11 cellular contexts compared by ENCODE assay signal in genomic region chr15:75712668-75713337, GRCh38. TPM values are rescaled to one million over a fixed set of nuclear protein-coding genes. Genes with fewer than 3 reads are reported as not detected.
A peak's percentile ranks its signal among the peaks of the same experiment; 100 is the strongest.
DNase-seq lines count a peak whose midpoint lies in the region; ATAC-seq and TF ChIP-seq lines count a peak whose summit lies in the region.
"Had no signal": no experiment of that assay in that cellular context is flagged by ENCODE, and none has a peak within 500 bp of the region (broad histone marks: within the 10 kb centered on the region; RNA-seq: fewer than 3 reads in every experiment).

A gene with protein sequence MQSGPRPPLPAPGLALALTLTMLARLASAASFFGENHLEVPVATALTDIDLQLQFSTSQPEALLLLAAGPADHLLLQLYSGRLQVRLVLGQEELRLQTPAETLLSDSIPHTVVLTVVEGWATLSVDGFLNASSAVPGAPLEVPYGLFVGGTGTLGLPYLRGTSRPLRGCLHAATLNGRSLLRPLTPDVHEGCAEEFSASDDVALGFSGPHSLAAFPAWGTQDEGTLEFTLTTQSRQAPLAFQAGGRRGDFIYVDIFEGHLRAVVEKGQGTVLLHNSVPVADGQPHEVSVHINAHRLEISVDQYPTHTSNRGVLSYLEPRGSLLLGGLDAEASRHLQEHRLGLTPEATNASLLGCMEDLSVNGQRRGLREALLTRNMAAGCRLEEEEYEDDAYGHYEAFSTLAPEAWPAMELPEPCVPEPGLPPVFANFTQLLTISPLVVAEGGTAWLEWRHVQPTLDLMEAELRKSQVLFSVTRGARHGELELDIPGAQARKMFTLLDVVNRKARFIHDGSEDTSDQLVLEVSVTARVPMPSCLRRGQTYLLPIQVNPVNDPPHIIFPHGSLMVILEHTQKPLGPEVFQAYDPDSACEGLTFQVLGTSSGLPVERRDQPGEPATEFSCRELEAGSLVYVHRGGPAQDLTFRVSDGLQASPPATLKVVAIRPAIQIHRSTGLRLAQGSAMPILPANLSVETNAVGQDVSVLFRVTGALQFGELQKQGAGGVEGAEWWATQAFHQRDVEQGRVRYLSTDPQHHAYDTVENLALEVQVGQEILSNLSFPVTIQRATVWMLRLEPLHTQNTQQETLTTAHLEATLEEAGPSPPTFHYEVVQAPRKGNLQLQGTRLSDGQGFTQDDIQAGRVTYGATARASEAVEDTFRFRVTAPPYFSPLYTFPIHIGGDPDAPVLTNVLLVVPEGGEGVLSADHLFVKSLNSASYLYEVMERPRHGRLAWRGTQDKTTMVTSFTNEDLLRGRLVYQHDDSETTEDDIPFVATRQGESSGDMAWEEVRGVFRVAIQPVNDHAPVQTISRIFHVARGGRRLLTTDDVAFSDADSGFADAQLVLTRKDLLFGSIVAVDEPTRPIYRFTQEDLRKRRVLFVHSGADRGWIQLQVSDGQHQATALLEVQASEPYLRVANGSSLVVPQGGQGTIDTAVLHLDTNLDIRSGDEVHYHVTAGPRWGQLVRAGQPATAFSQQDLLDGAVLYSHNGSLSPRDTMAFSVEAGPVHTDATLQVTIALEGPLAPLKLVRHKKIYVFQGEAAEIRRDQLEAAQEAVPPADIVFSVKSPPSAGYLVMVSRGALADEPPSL (N-terminal part only) (minus strand): TSS chr15:75712848. CDS start chr15:75712755, 93 bp downstream.

- ATAC-seq in GM21526 (IDR thresholded peaks at IDR 0.05; ENCODE audit: low FRiP score, unreplicated experiment), result no peak

- peak within 1 kb of the TSS; percentile 86 to 92 for H3K4me3 ChIP-seq in tibial artery

- H3K4me3 Mint-ChIP-seq in activated naive CD4-positive, alpha-beta T cell treated with anti-CD3 and anti-CD28 coated beads for 36 hours, result no peak within 1 kb of the TSS
- H3K4me3 Mint-ChIP-seq: activated naive CD4-positive, alpha-beta T cell treated with anti-CD3 and anti-CD28 coated beads, Interleukin-2, amount 50 U/mL, for 24 hours had no signal

- CTCF ChIA-PET in activated naive CD4-positive, alpha-beta T cell treated with anti-CD3 and anti-CD28 coated beads for 36 hours (lab: Charles Lee), result no interaction called here

- H3K9me3 Mint-ChIP-seq in activated naive CD4-positive, alpha-beta T cell treated with anti-CD3 and anti-CD28 coated beads for 36 hours, result no peaks in the 10 kb centered on the region
- H3K9me3 Mint-ChIP-seq: activated naive CD4-positive, alpha-beta T cell treated with anti-CD3 and anti-CD28 coated beads, Interleukin-2, amount 50 U/mL, for 24 hours had no signal

- peaks cover 0 to 57% (median 44%) of the 10 kb centered on the region in 4 donors for H3K4me1 ChIP-seq in tibial artery

- no peaks in the 10 kb centered on the region for H3K36me3 Mint-ChIP-seq in activated naive CD4-positive, alpha-beta T cell treated with anti-CD3 and anti-CD28 coated beads for 36 hours (ENCODE audit: low read depth)
- H3K36me3 Mint-ChIP-seq: activated naive CD4-positive, alpha-beta T cell treated with anti-CD3 and anti-CD28 coated beads, Interleukin-2, amount 50 U/mL, for 24 hours had no signal

- H3K27ac ChIP-seq in caudate nucleus (ENCODE audit: low read depth, low read length) (peak within 1 kb of the TSS; percentile 8), tibial artery (peak within 1 kb of the TSS; percentile 95 to 98)
- H3K27ac ChIP-seq: 22Rv1, HL-60 had no signal

- H3K4me1 Mint-ChIP-seq in activated naive CD4-positive, alpha-beta T cell treated with anti-CD3 and anti-CD28 coated beads for 36 hours (ENCODE audit: low read depth), result no peaks in the 10 kb centered on the region
- H3K4me1 Mint-ChIP-seq: activated naive CD4-positive, alpha-beta T cell treated with anti-CD3 and anti-CD28 coated beads, Interleukin-2, amount 50 U/mL, for 24 hours had no signal

- H3K36me3 ChIP-seq in tibial artery, result peaks cover 0 to 9% (median 0%) of the 10 kb centered on the region in 3 donors

- intact Hi-C loops in tibial artery (cut with DNase I; ENCODE audit: low total_unique reads), result no loop called here
- intact Hi-C loops in activated naive CD4-positive, alpha-beta T cell treated with anti-CD3 and anti-CD28 coated beads for 36 hours (cut with micrococcal nuclease), result no loop called here

- H3K9me3 ChIP-seq in tibial artery, result no peaks in the 10 kb centered on the region

- DNase-seq in DMS53 (lab: John Stamatoyannopoulos, UW) (peak; percentile 62), DMS53 treated with DMSO at 0.1 percent for 48 hours (lab: John Stamatoyannopoulos, UW; ENCODE audit: unreplicated experiment) (no peak), caudate nucleus (lab: John Stamatoyannopoulos, UW) (no peak), left kidney (ENCODE audit: low read depth, low spot score) (peak; percentile 93), tibial artery (peak; percentile 61 to 91), NCI-H1930 (lab: John Stamatoyannopoulos, UW) (no peak)
- no peak for DNase-seq in activated naive CD4-positive, alpha-beta T cell treated with anti-CD3 and anti-CD28 coated beads for 36 hours

- no peaks in the 10 kb centered on the region for H3K27me3 ChIP-seq in tibial artery

- peaks cover 11% of the 10 kb centered on the region for H3K27me3 Mint-ChIP-seq in activated naive CD4-positive, alpha-beta T cell treated with anti-CD3 and anti-CD28 coated beads for 36 hours (ENCODE audit: low read depth)

- no peak within 1 kb of the TSS for H3K27ac Mint-ChIP-seq in activated naive CD4-positive, alpha-beta T cell treated with anti-CD3 and anti-CD28 coated beads for 36 hours
- H3K27ac Mint-ChIP-seq: activated naive CD4-positive, alpha-beta T cell treated with anti-CD3 and anti-CD28 coated beads, Interleukin-2, amount 50 U/mL, for 24 hours had no signal

- TF ChIP-seq CTCF in tibial artery (IDR thresholded peaks at IDR 0.05), result no peak

RNA-seq across cellular contexts. Expression of the gene that starts here (rescaled TPM):
- total RNA-seq in activated naive CD4-positive, alpha-beta T cell treated with anti-CD3 and anti-CD28 coated beads for 36 hours, result not detected

Comparison
In these comparisons a context has a peak if more than half of its experiments do, and no peak if none do; other contexts are left out.
1. DNase-seq: peak in DMS53 (single experiment), left kidney (single experiment) and tibial artery (2 of 2); none in DMS53 treated with DMSO at 0.1 percent for 48 hours (single experiment), caudate nucleus (0 of 61), activated naive CD4-positive, alpha-beta T cell treated with anti-CD3 and anti-CD28 coated beads for 36 hours (single experiment) and NCI-H1930 (0 of 2).